Comparison of ENCODE assay signal across 8 cellular contexts in the genomic region with DNA sequence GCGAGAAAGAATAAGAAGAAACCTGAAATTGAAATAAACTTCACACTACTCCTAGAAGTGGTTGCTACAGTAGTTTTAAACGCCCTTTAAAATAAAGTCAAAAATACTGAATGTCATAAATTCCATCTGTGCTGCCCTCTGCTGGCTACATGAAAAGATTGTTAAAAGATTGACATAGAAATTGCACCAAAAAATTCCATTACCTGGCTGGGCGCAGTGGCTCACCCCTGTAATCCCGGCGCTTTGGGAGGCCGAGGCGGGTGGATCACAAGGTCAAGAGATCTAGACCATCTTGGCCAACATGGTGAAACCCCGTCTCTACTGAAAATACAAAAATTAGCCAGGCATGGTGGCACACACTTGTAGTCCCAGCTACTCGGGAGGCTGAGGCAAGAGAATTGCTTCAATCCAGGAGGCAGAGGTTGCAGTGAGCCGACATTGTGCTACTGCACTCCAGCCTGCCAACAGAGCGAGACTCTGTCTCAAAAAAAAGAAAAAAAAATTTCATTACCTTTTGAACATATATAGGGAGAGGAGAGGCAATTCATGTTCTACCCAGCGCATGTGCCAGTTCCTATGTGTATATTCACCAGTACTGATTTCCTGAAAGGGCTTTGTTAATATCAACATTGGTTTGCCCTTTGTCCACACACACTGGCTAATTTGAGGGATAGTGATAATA. TPM values are rescaled to one million over a fixed set of nuclear protein-coding genes. Genes with fewer than 3 reads are reported as not detected.
A peak's percentile ranks its signal among the peaks of the same experiment; 100 is the strongest.
DNase-seq lines count a peak whose midpoint lies in the region; ATAC-seq and TF ChIP-seq lines count a peak whose summit lies in the region.

No MANE protein-coding gene starts in this region.

- TF ChIP-seq CTCF in WI38 (IDR thresholded peaks at IDR 0.05; ENCODE audit: low read depth, low read length): peak; percentile 26; the same call in 1 of the 2 replicates
- peak; percentile 80 for TF ChIP-seq CTCF in endodermal cell (conservative IDR thresholded peaks at IDR 0.05)
- no peak for TF ChIP-seq CTCF in GM20000 (IDR thresholded peaks at IDR 0.05; ENCODE audit: extremely low read depth, missing control alignments)

- H3K27ac Mint-ChIP-seq in CD4-positive, CD25-positive, alpha-beta regulatory T cell: peak overlapping the region; percentile 91 to 97 (median 94)
- no peak overlapping the region for H3K27ac Mint-ChIP-seq in endodermal cell

- no peak overlapping the region for H4K8ac ChIP-seq in neuronal stem cell (ENCODE audit: low read depth, low read length)

- peaks cover 18% of the 10 kb centered on the region for H3K36me3 Mint-ChIP-seq in CD4-positive, CD25-positive, alpha-beta regulatory T cell
- no peaks in the 10 kb centered on the region for H3K36me3 Mint-ChIP-seq in endodermal cell (ENCODE audit: low read depth)

- no peak overlapping the region for H2BK120ac ChIP-seq in neuronal stem cell (ENCODE audit: low read depth, low read length)

- H3K4me1 ChIP-seq in CD4-positive, CD25-positive, alpha-beta regulatory T cell (ENCODE audit: control insufficient read depth, insufficient read depth, low read length, poor library complexity, severe bottlenecking): peaks cover 100% of the 10 kb centered on the region
- H3K4me1 ChIP-seq in HAP-1 (no peaks in the 10 kb centered on the region), endodermal cell (ENCODE audit: control insufficient read depth, insufficient read depth, low read length) (no peaks in the 10 kb centered on the region), neuronal stem cell (ENCODE audit: control insufficient read depth in 2 of 2, insufficient read depth in 1 of 2, low read depth in 1 of 2, low read length in 2 of 2) (peaks cover 0 to 2% of the 10 kb centered on the region in 2 donors)

- H2AK5ac ChIP-seq in neuronal stem cell (ENCODE audit: low read depth, low read length): no peak overlapping the region

- no peak overlapping the region for H4K91ac ChIP-seq in neuronal stem cell (ENCODE audit: low read depth, low read length, poor library complexity)

- H2BK5ac ChIP-seq in neuronal stem cell (ENCODE audit: low read length): no peak overlapping the region

- H3K18ac ChIP-seq in neuronal stem cell (ENCODE audit: low read length): no peak overlapping the region

- no peak overlapping the region for H2AFZ ChIP-seq in neuronal stem cell (ENCODE audit: low read length)

- ATAC-seq in CD4-positive, CD25-positive, alpha-beta regulatory T cell (ENCODE audit: low read depth in 2 of 2): no peak

- no peaks in the 10 kb centered on the region for H3K27me3 ChIP-seq in CD4-positive, CD25-positive, alpha-beta regulatory T cell (ENCODE audit: control insufficient read depth, insufficient read depth, low read length)
- no peaks in the 10 kb centered on the region for H3K27me3 ChIP-seq in HAP-1 (ENCODE audit: low read depth)
- H3K27me3 ChIP-seq in endodermal cell (ENCODE audit: control insufficient read depth, insufficient read depth, low read length, poor library complexity, severe bottlenecking): no peaks in the 10 kb centered on the region
- H3K27me3 ChIP-seq in neuronal stem cell (ENCODE audit: control insufficient read depth in 3 of 3, insufficient read depth in 3 of 3, low read depth in 1 of 3, low read length in 3 of 3): no peaks in the 10 kb centered on the region

- WGBS in endodermal cell (ENCODE audit: insufficient coverage in 1 of 2, insufficient read length in 1 of 2), 2 experiments: 80 to 90% methylated on average over 10 to 12 of the region's 12 CpGs
- no CpG with 5 or more reads among the region's 12 CpGs for WGBS in neuronal stem cell (ENCODE audit: extremely low coverage in 2 of 2, insufficient read length in 2 of 2, insufficient replicate concordance in 1 of 2), 2 donors

- H3K27me3 Mint-ChIP-seq in CD4-positive, CD25-positive, alpha-beta regulatory T cell: no peaks in the 10 kb centered on the region
- H3K27me3 Mint-ChIP-seq in endodermal cell (ENCODE audit: insufficient read depth): no peaks in the 10 kb centered on the region

- peak; percentile 29 to 72 (median 60) for DNase-seq in CD4-positive, CD25-positive, alpha-beta regulatory T cell
- DNase-seq in HAP-1 (ENCODE audit: low spot score in 2 of 2) (peak; percentile 27 to 61), endodermal cell (peak; percentile 71), neuronal stem cell (ENCODE audit: low spot score) (peak; percentile 33), GM20000 (ENCODE audit: low spot score) (no peak), NCI-H1092 (lab: John Stamatoyannopoulos, UW) (no peak), NCI-H2107 (lab: John Stamatoyannopoulos, UW) (no peak)

- no peaks in the 10 kb centered on the region for H3K9me3 ChIP-seq in CD4-positive, CD25-positive, alpha-beta regulatory T cell (ENCODE audit: control insufficient read depth in 2 of 2, low read length in 2 of 2)
- H3K9me3 ChIP-seq in HAP-1 (no peaks in the 10 kb centered on the region), endodermal cell (ENCODE audit: control insufficient read depth, low read length) (no peaks in the 10 kb centered on the region), neuronal stem cell (replicated peaks in 1 of 2; ENCODE audit: control insufficient read depth in 2 of 2, insufficient read depth in 1 of 2, low read depth in 1 of 2, low read length in 2 of 2) (no peaks in the 10 kb centered on the region)

- peaks cover 30% of the 10 kb centered on the region for H3K36me3 ChIP-seq in CD4-positive, CD25-positive, alpha-beta regulatory T cell (ENCODE audit: control insufficient read depth, insufficient read depth, low read length)
- H3K36me3 ChIP-seq in HAP-1 (replicated peaks) (no peaks in the 10 kb centered on the region), endodermal cell (ENCODE audit: control insufficient read depth, insufficient read depth, low read length) (no peaks in the 10 kb centered on the region), neuronal stem cell (replicated peaks in 1 of 2; ENCODE audit: control insufficient read depth in 2 of 2, insufficient read depth in 2 of 2, low read length in 2 of 2) (peaks cover 0 to 3% of the 10 kb centered on the region in 2 donors)

- peaks cover 3% of the 10 kb centered on the region for H3K79me1 ChIP-seq in neuronal stem cell (ENCODE audit: low read depth, low read length)

- peak overlapping the region; percentile 51 to 85 (median 80) for H3K4me3 Mint-ChIP-seq in CD4-positive, CD25-positive, alpha-beta regulatory T cell
- H3K4me3 Mint-ChIP-seq in endodermal cell: no peak overlapping the region

- H3K4me2 ChIP-seq in neuronal stem cell (ENCODE audit: insufficient read depth, low read length, poor library complexity, severe bottlenecking): no peak overlapping the region

- H2BK15ac ChIP-seq in neuronal stem cell (ENCODE audit: low read length): no peak overlapping the region

- H3K23ac ChIP-seq in neuronal stem cell (ENCODE audit: low read depth, low read length, poor library complexity): no peak overlapping the region

- H3K4ac ChIP-seq in neuronal stem cell (ENCODE audit: low read length): no peak overlapping the region

- H3K9me3 Mint-ChIP-seq in CD4-positive, CD25-positive, alpha-beta regulatory T cell: no peaks in the 10 kb centered on the region
- H3K9me3 Mint-ChIP-seq in endodermal cell: no peaks in the 10 kb centered on the region

- H3K4me3 ChIP-seq in CD4-positive, CD25-positive, alpha-beta regulatory T cell (ENCODE audit: low read depth, low read length): peak overlapping the region; percentile 91
- H3K4me3 ChIP-seq in HAP-1: no peak overlapping the region
- H3K4me3 ChIP-seq in WI38 (ENCODE audit: low read depth, low read length): no peak overlapping the region
- H3K4me3 ChIP-seq in endodermal cell (ENCODE audit: low read length): no peak overlapping the region
- H3K4me3 ChIP-seq in neuronal stem cell (ENCODE audit: low read length in 2 of 2): no peak overlapping the region

- H3K9ac ChIP-seq in endodermal cell (ENCODE audit: extremely low read depth, low read length, poor library complexity, severe bottlenecking) (no peak overlapping the region), neuronal stem cell (ENCODE audit: low read depth, low read length, poor library complexity) (no peak overlapping the region)

- H3K27ac ChIP-seq in CD4-positive, CD25-positive, alpha-beta regulatory T cell (ENCODE audit: insufficient read depth, low read length, poor library complexity, severe bottlenecking): peak overlapping the region; percentile 86
- H3K27ac ChIP-seq in endodermal cell (ENCODE audit: low read depth, low read length) (no peak overlapping the region), neuronal stem cell (replicated peaks; ENCODE audit: low read length) (no peak overlapping the region)

- in situ Hi-C loops in HAP-1 (cut with MboI; ENCODE audit: low sequenced_read_pairs): no loop called here

- H3K4me1 Mint-ChIP-seq in CD4-positive, CD25-positive, alpha-beta regulatory T cell: peaks cover 39 to 96% (median 76%) of the 10 kb centered on the region in 4 donors
- peaks cover 25% of the 10 kb centered on the region for H3K4me1 Mint-ChIP-seq in endodermal cell

- H3K14ac ChIP-seq in neuronal stem cell (ENCODE audit: low read length): no peak overlapping the region

- H2BK12ac ChIP-seq in neuronal stem cell (ENCODE audit: low read length): no peak overlapping the region

RNA-seq across cellular contexts. Expression of gene CYTH1, which starts 36.5 kb away (rescaled TPM):
- total RNA-seq in CD4-positive, CD25-positive, alpha-beta regulatory T cell: 487 TPM
- 100 to 1,000 TPM; 202 to 214 (median 206) TPM for polyA plus RNA-seq in CD4-positive, CD25-positive, alpha-beta regulatory T cell
- total RNA-seq in endodermal cell: 10 to 100 TPM; 23.1 to 27.4 TPM
- polyA plus RNA-seq in endodermal cell (2013, experiment 1 of 2): 20.3 TPM
- 17.8 TPM for polyA plus RNA-seq in endodermal cell (2013, experiment 2 of 2)
- polyA plus RNA-seq in neuronal stem cell (2013, experiment 1 of 2): 13.3 TPM
- polyA plus RNA-seq in neuronal stem cell (2013, experiment 2 of 2): 13.8 TPM

Comparison
In these comparisons a context has a peak if more than half of its experiments do, and no peak if none do; other contexts are left out.
1. DNase-seq: peak in CD4-positive, CD25-positive, alpha-beta regulatory T cell (3 of 3), HAP-1 (2 of 2), endodermal cell (single experiment) and neuronal stem cell (single experiment); none in GM20000 (single experiment), NCI-H1092 (single experiment) and NCI-H2107 (single experiment).
2. RNA of gene CYTH1, which starts 36.5 kb away (total RNA-seq): 487 TPM in CD4-positive, CD25-positive, alpha-beta regulatory T cell (single experiment); 23.1 to 27.4 TPM in endodermal cell; every median in the first group is over 10 times any median in the second.